3 cellular contexts compared by ENCODE assay signal in the genomic region with DNA sequence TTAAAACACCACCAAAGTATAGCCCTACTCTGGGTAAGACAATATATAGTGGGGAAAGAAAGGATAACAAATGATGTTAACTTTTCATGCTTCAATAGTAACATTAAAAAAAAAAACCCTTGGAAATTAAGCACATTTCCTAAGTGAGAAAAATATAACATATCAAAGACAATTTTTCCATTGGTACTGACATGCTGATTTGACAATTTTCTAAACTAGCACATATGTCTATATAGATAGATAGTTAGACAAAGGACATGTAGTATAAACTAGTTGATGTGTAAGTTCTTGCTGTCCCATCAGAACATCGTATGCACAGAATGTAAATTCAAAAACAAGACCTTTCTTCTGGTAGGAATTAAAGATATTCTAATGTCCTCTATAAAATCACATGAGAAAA.
TF ChIP-seq lines count a peak whose summit lies in the region.

No MANE protein-coding gene starts in this region.

TF ChIP-seq in HepG2, 621 proteins besides CTCF, POLR2A, EP300 and RAD21:
- TF ChIP-seq ZNF746 (CRISPR knock-in tag; IDR thresholded peaks at IDR 0.05) = no peak
- peak; percentile 64 to 66 for TF ChIP-seq MAFK (conservative IDR thresholded peaks at IDR 0.05 in 1 of 2, IDR thresholded peaks at IDR 0.05 in 1 of 2; ENCODE audit: low read length in 2 of 2)
- peak; percentile 60 for TF ChIP-seq MAFF (IDR thresholded peaks at IDR 0.05; ENCODE audit: low read depth, low read length)
TF ChIP-seq in HepG2: peak in this region for 2.

TF ChIP-seq in IMR-90, 13 proteins besides CTCF, POLR2A, EP300 and RAD21:
- TF ChIP-seq NFE2L2 (IDR thresholded peaks at IDR 0.05; ENCODE audit: low read depth, low read length) (no peak), MAFK (IDR thresholded peaks at IDR 0.05; ENCODE audit: low read depth, low read length) (peak; percentile 46)
TF ChIP-seq in IMR-90: peak in this region for 1.

TF ChIP-seq in K562, 482 proteins besides CTCF, POLR2A, EP300 and RAD21:
- no peak for TF ChIP-seq RBM17 (IDR thresholded peaks at IDR 0.05; ENCODE audit: borderline replicate concordance, low read depth, low read length)
- no peak for TF ChIP-seq YBX1 (IDR thresholded peaks at IDR 0.05)
- TF ChIP-seq ZFPM2 (CRISPR knock-in tag; IDR thresholded peaks at IDR 0.05) = no peak
- TF ChIP-seq KDM1A (IDR thresholded peaks at IDR 0.05) = no peak
- TF ChIP-seq C11orf30 (IDR thresholded peaks at IDR 0.05; ENCODE audit: low read depth) = peak; percentile 44; the same call in 1 of the 2 replicates
- TF ChIP-seq MCM2 (IDR thresholded peaks at IDR 0.05; ENCODE audit: low read depth) = no peak
- TF ChIP-seq ZC3H11A (IDR thresholded peaks at IDR 0.05; ENCODE audit: low read depth, low read length) = no peak
- TF ChIP-seq LCOR (CRISPR knock-in tag; IDR thresholded peaks at IDR 0.05) = no peak
- peak; percentile 44; the same call in 1 of the 2 replicates for TF ChIP-seq MAFG (tag; conservative IDR thresholded peaks at IDR 0.05)
- no peak for TF ChIP-seq ZC3H8 (IDR thresholded peaks at IDR 0.05)
- no peak for TF ChIP-seq POLR2H (tag; IDR thresholded peaks at IDR 0.05; ENCODE audit: low read depth)
- no peak for TF ChIP-seq ZNF584 (CRISPR knock-in tag; IDR thresholded peaks at IDR 0.05; ENCODE audit: low read depth)
- TF ChIP-seq NKRF (IDR thresholded peaks at IDR 0.05; ENCODE audit: borderline replicate concordance) = no peak
- no peak for TF ChIP-seq HNRNPL (IDR thresholded peaks at IDR 0.05; ENCODE audit: low read depth, low read length)
- TF ChIP-seq FOXP4 (CRISPR knock-in tag; IDR thresholded peaks at IDR 0.05; ENCODE audit: borderline replicate concordance) = no peak
- no peak for TF ChIP-seq MTA3 (IDR thresholded peaks at IDR 0.05; ENCODE audit: borderline replicate concordance)
- no peak for TF ChIP-seq PCBP2 (IDR thresholded peaks at IDR 0.05; ENCODE audit: low read depth, low read length, poor library complexity, severe bottlenecking)
- TF ChIP-seq CREB3 (tag; conservative IDR thresholded peaks at IDR 0.05; ENCODE audit: low read depth) = no peak
- no peak for TF ChIP-seq BACH1 (tag; IDR thresholded peaks at IDR 0.05)
- no peak for TF ChIP-seq ZNF408 (CRISPR knock-in tag; IDR thresholded peaks at IDR 0.05; ENCODE audit: low read depth)
- peak; percentile 81 for TF ChIP-seq ZNF316 (IDR thresholded peaks at IDR 0.05)
- no peak for TF ChIP-seq SMARCA5 (IDR thresholded peaks at IDR 0.05)
- no peak for TF ChIP-seq PHF20 (IDR thresholded peaks at IDR 0.05; ENCODE audit: partially characterized antibody)
TF ChIP-seq in K562: peak in this region for 3.
